In the genomic region with DNA sequence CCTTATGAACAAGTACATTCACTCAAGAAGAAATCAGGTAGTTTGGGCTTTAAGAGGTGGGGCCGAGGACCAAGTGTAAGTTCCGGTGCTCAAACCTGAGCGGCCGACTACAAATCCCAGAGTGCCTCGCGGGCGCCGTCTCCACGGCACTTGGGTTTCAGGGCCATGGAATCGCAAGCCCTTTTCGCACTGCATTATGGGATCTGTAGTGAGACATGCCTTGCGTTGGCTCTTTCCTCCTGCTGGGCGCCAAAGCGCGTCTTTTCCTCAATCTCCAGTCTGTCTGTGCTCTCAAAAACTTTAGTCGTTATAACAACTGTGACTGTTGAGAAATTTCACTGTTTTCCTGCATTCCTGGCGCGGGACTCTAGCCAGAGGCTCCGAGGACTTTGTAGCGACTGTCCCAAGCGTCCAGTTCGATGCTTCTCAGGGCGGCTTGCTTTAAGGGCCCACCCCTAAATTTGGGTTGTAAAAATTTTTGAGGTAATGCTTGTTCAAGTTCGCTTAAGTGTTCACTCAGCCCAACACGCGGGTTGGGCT, we compare ENCODE assay signal across 8 cellular contexts.
DNase-seq lines count a peak whose midpoint lies in the region; ATAC-seq lines count a peak whose summit lies in the region.

No MANE protein-coding gene starts in this region.

- H3K27ac ChIP-seq in BLaER1 treated with 17β-estradiol and CSF1 and Interleukin-3, amounts not matched to agents 10 nM and 100 nM, result peak overlapping the region; percentile 81 to 93 (median 89)

- intact Hi-C loops in dendritic cell treated with granulocyte-macrophage colony-stimulating factor and Interleukin-4, amounts not matched to agents 40 ng/mL and 50 ng/mL, for 4 days (cut with micrococcal nuclease), result loop anchor here (1.0 to 2.0 kb wide), 3 partner anchors 69 to 644 kb away; a partner anchor contains a TSS

- no peaks in the 10 kb centered on the region for H3K9me3 ChIP-seq in BLaER1 treated with 17β-estradiol and CSF1 and Interleukin-3, amounts not matched to agents 10 nM and 100 nM (replicated peaks in 1 of 11)

- ATAC-seq in GM19397 (IDR thresholded peaks at IDR 0.05; ENCODE audit: unreplicated experiment) (peak; percentile 67), HG03558 (IDR thresholded peaks at IDR 0.05; ENCODE audit: extremely low read depth, unreplicated experiment) (peak; percentile 64)

- peak overlapping the region; percentile 77 to 94 (median 89) for H3K4me3 ChIP-seq in BLaER1 treated with 17β-estradiol and CSF1 and Interleukin-3, amounts not matched to agents 10 nM and 100 nM

- no peaks in the 10 kb centered on the region for H3K9me3 Mint-ChIP-seq in dendritic cell treated with granulocyte-macrophage colony-stimulating factor and Interleukin-4, amounts not matched to agents 40 ng/mL and 50 ng/mL, for 4 days

- peak overlapping the region; percentile 86 to 95 (median 93) for H3K9ac ChIP-seq in BLaER1 treated with 17β-estradiol and CSF1 and Interleukin-3, amounts not matched to agents 10 nM and 100 nM

- peak; percentile 99 for DNase-seq in NCI-H748 (lab: John Stamatoyannopoulos, UW; ENCODE audit: unreplicated experiment)
- peak; percentile 96 for DNase-seq in activated CD4-positive, alpha-beta T cell treated with anti-CD3 and anti-CD28 coated beads, Interleukin-2, amount 50 U/mL, for 1 hour
- peak; percentile 99 for DNase-seq in left kidney (ENCODE audit: low read depth, low spot score)
- peak; percentile 85 to 89 for DNase-seq in stimulated activated CD4-positive, alpha-beta T cell treated with anti-CD3 and anti-CD28 coated beads, Interleukin-1b, Interleukin-23, amount 100 ng/mL, for 4 hours (ENCODE audit: low read depth in 2 of 2)

- peaks cover 23% of the 10 kb centered on the region for H3K36me3 Mint-ChIP-seq in dendritic cell treated with granulocyte-macrophage colony-stimulating factor and Interleukin-4, amounts not matched to agents 40 ng/mL and 50 ng/mL, for 4 days (ENCODE audit: low read depth)

- H3K4me1 ChIP-seq in BLaER1 treated with 17β-estradiol and CSF1 and Interleukin-3, amounts not matched to agents 10 nM and 100 nM, result peaks cover 36 to 57% (median 45%) of the 10 kb centered on the region in 10 experiments

- H4K20me1 ChIP-seq in BLaER1 treated with 17β-estradiol and CSF1 and Interleukin-3, amounts not matched to agents 10 nM and 100 nM, result peaks cover 0 to 23% (median 16%) of the 10 kb centered on the region in 11 experiments; a peak in 10 of 22 replicates

- no peaks in the 10 kb centered on the region for H3K27me3 ChIP-seq in BLaER1 treated with 17β-estradiol and CSF1 and Interleukin-3, amounts not matched to agents 10 nM and 100 nM

- H3K4me3 Mint-ChIP-seq in dendritic cell treated with granulocyte-macrophage colony-stimulating factor and Interleukin-4, amounts not matched to agents 40 ng/mL and 50 ng/mL, for 4 days, result peak overlapping the region; percentile 98

- peak overlapping the region; percentile 96 for H3K27ac Mint-ChIP-seq in dendritic cell treated with granulocyte-macrophage colony-stimulating factor and Interleukin-4, amounts not matched to agents 40 ng/mL and 50 ng/mL, for 4 days

- no peaks in the 10 kb centered on the region for H3K27me3 Mint-ChIP-seq in dendritic cell treated with granulocyte-macrophage colony-stimulating factor and Interleukin-4, amounts not matched to agents 40 ng/mL and 50 ng/mL, for 4 days

- peak overlapping the region; percentile 3 to 94 (median 89); a peak in 20 of 22 replicates for H3K4me2 ChIP-seq in BLaER1 treated with 17β-estradiol and CSF1 and Interleukin-3, amounts not matched to agents 10 nM and 100 nM

- H3K36me3 ChIP-seq in BLaER1 treated with 17β-estradiol and CSF1 and Interleukin-3, amounts not matched to agents 10 nM and 100 nM, result peaks cover 0 to 14% (median 0%) of the 10 kb centered on the region in 11 experiments; a peak in 7 of 22 replicates

- H3K4me1 Mint-ChIP-seq in dendritic cell treated with granulocyte-macrophage colony-stimulating factor and Interleukin-4, amounts not matched to agents 40 ng/mL and 50 ng/mL, for 4 days (ENCODE audit: low read depth), result peaks cover 52% of the 10 kb centered on the region

Comparison
In these comparisons a context has a peak if more than half of its experiments do, and no peak if none do; other contexts are left out.
1. Peak in every context shown above with its lines: DNase-seq, ATAC-seq, H3K4me3 ChIP-seq and H3K27ac ChIP-seq.